Comparison of ENCODE assay signal across 1 cellular context in the genomic region with DNA sequence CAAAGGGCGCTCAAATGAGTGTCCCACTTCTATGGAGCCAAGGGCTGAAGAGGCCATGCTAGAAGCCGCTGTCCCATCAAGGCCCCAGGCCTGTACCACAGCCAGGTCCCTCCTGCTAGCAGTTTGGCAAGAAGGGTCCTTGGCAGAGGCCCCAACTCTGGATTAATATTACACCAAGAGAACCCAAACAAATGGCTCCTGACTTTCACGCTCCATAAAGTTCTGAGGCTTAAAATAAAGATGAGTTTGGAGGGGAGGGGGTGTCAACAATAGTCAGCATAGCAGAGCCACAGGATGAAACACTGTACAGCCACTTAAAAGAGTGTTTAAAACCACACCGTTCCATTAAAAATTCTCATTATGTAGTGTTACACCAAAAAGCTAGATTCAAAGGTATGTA.
TF ChIP-seq lines count a peak whose summit lies in the region.

No MANE protein-coding gene starts in this region.

TF ChIP-seq in HEK293, 187 proteins besides CTCF, POLR2A, EP300 and RAD21 (continued from another document):
- TF ChIP-seq GFI1B (tag by site-specific recombination; IDR thresholded peaks at IDR 0.05) (no peak), KLF9 (tag by site-specific recombination; IDR thresholded peaks at IDR 0.05; ENCODE audit: low read depth) (no peak), ZNF16 (tag by site-specific recombination; IDR thresholded peaks at IDR 0.05; ENCODE audit: low read depth) (no peak), ZNF596 (tag by site-specific recombination; IDR thresholded peaks at IDR 0.05) (no peak), OSR2 (tag by site-specific recombination; IDR thresholded peaks at IDR 0.05) (peak; percentile 80), ZNF426 (tag by site-specific recombination; IDR thresholded peaks at IDR 0.05) (no peak), ZSCAN30 (tag by site-specific recombination; IDR thresholded peaks at IDR 0.05) (peak; percentile 40; the same call in 1 of the 2 replicates), YY1 (tag by site-specific recombination; IDR thresholded peaks at IDR 0.05) (0 out of 2 replicates have a peak, but pooled peaks have one; percentile 6), FEZF1 (tag by site-specific recombination; IDR thresholded peaks at IDR 0.05) (peak; percentile 75), ZNF843 (tag by site-specific recombination; IDR thresholded peaks at IDR 0.05) (0 out of 2 replicates have a peak, but pooled peaks have one; percentile 16), ZNF24 (tag by site-specific recombination; IDR thresholded peaks at IDR 0.05) (0 out of 2 replicates have a peak, but pooled peaks have one; percentile 24), SALL2 (tag by site-specific recombination; IDR thresholded peaks at IDR 0.05; ENCODE audit: borderline replicate concordance) (no peak), KLF10 (tag by site-specific recombination; IDR thresholded peaks at IDR 0.05) (no peak), SCRT1 (tag by site-specific recombination; IDR thresholded peaks at IDR 0.05; ENCODE audit: borderline replicate concordance) (no peak), ZNF791 (tag by site-specific recombination; IDR thresholded peaks at IDR 0.05) (no peak), ZNF629 (tag by site-specific recombination; IDR thresholded peaks at IDR 0.05) (no peak), ZBTB20 (tag by site-specific recombination; IDR thresholded peaks at IDR 0.05) (peak; percentile 96), ZNF555 (tag by site-specific recombination; conservative IDR thresholded peaks at IDR 0.05) (no peak), ZNF214 (tag by site-specific recombination; IDR thresholded peaks at IDR 0.05; ENCODE audit: borderline replicate concordance) (no peak)
- TF ChIP-seq, protein P1, sequence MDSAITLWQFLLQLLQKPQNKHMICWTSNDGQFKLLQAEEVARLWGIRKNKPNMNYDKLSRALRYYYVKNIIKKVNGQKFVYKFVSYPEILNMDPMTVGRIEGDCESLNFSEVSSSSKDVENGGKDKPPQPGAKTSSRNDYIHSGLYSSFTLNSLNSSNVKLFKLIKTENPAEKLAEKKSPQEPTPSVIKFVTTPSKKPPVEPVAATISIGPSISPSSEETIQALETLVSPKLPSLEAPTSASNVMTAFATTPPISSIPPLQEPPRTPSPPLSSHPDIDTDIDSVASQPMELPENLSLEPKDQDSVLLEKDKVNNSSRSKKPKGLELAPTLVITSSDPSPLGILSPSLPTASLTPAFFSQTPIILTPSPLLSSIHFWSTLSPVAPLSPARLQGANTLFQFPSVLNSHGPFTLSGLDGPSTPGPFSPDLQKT (IDR thresholded peaks at IDR 0.05; ENCODE audit: borderline replicate concordance, low read depth, low read length) = no peak
- TF ChIP-seq, protein P2, sequence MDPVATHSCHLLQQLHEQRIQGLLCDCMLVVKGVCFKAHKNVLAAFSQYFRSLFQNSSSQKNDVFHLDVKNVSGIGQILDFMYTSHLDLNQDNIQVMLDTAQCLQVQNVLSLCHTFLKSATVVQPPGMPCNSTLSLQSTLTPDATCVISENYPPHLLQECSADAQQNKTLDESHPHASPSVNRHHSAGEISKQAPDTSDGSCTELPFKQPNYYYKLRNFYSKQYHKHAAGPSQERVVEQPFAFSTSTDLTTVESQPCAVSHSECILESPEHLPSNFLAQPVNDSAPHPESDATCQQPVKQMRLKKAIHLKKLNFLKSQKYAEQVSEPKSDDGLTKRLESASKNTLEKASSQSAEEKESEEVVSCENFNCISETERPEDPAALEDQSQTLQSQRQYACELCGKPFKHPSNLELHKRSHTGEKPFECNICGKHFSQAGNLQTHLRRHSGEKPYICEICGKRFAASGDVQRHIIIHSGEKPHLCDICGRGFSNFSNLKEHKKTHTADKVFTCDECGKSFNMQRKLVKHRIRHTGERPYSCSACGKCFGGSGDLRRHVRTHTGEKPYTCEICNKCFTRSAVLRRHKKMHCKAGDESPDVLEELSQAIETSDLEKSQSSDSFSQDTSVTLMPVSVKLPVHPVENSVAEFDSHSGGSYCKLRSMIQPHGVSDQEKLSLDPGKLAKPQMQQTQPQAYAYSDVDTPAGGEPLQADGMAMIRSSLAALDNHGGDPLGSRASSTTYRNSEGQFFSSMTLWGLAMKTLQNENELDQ (tag by site-specific recombination; IDR thresholded peaks at IDR 0.05; ENCODE audit: low read depth) = no peak
- TF ChIP-seq, protein P3, sequence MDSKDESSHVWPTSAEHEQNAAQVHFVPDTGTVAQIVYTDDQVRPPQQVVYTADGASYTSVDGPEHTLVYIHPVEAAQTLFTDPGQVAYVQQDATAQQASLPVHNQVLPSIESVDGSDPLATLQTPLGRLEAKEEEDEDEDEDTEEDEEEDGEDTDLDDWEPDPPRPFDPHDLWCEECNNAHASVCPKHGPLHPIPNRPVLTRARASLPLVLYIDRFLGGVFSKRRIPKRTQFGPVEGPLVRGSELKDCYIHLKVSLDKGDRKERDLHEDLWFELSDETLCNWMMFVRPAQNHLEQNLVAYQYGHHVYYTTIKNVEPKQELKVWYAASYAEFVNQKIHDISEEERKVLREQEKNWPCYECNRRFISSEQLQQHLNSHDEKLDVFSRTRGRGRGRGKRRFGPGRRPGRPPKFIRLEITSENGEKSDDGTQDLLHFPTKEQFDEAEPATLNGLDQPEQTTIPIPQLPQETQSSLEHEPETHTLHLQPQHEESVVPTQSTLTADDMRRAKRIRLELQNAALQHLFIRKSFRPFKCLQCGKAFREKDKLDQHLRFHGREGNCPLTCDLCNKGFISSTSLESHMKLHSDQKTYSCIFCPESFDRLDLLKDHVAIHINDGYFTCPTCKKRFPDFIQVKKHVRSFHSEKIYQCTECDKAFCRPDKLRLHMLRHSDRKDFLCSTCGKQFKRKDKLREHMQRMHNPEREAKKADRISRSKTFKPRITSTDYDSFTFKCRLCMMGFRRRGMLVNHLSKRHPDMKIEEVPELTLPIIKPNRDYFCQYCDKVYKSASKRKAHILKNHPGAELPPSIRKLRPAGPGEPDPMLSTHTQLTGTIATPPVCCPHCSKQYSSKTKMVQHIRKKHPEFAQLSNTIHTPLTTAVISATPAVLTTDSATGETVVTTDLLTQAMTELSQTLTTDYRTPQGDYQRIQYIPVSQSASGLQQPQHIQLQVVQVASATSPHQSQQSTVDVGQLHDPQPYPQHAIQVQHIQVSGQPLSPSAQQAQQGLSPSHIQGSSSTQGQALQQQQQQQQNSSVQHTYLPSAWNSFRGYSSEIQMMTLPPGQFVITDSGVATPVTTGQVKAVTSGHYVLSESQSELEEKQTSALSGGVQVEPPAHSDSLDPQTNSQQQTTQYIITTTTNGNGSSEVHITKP (tag by site-specific recombination; IDR thresholded peaks at IDR 0.05) = 0 out of 2 replicates have a peak, but pooled peaks have one; percentile 10
- TF ChIP-seq, protein P4, sequence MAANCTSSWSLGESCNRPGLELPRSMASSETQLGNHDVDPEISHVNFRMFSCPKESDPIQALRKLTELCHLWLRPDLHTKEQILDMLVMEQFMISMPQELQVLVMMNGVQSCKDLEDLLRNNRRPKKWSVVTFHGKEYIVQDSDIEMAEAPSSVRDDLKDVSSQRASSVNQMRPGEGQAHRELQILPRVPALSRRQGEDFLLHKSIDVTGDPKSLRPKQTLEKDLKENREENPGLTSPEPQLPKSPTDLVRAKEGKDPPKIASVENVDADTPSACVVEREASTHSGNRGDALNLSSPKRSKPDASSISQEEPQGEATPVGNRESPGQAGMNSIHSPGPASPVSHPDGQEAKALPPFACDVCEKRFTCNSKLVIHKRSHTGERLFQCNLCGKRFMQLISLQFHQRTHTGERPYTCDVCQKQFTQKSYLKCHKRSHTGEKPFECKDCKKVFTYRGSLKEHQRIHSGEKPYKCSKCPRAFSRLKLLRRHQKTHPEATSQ (tag by site-specific recombination; IDR thresholded peaks at IDR 0.05) = no peak
